8 cellular contexts compared by ENCODE assay signal in genomic region chr17:44071198-44071520, GRCh38.
DNase-seq lines count a peak whose midpoint lies in the region; ATAC-seq, FAIRE-seq and TF ChIP-seq lines count a peak whose summit lies in the region.

No MANE protein-coding gene starts in this region.

- peaks cover 21 to 32% of the 10 kb centered on the region in 2 donors for H3K4me1 ChIP-seq in duodenal mucosa (ENCODE audit: control insufficient read depth in 1 of 2, insufficient read depth in 2 of 2, low read length in 2 of 2)

- ATAC-seq in HG02798 (IDR thresholded peaks at IDR 0.05; ENCODE audit: poor library complexity, unreplicated experiment) = no peak

- H3K27me3 ChIP-seq in duodenal mucosa (ENCODE audit: control insufficient read depth in 1 of 2, insufficient read depth in 2 of 2, low read length in 2 of 2) = no peaks in the 10 kb centered on the region

- FAIRE-seq in RCC 7860 (lab: Jason Lieb, UNC) = no peak

- peaks cover 14 to 20% of the 10 kb centered on the region in 2 donors for H3K36me3 ChIP-seq in duodenal mucosa (ENCODE audit: control insufficient read depth in 1 of 2, insufficient read depth in 2 of 2, low read length in 2 of 2)

- H3K27ac ChIP-seq in duodenal mucosa (ENCODE audit: low read depth, low read length) = peak overlapping the region; percentile 87

- DNase-seq in GM12865 (ENCODE audit: low read depth) = no peak
- DNase-seq in NB4 (ENCODE audit: low read depth) = no peak
- peak; percentile 60 for DNase-seq in non-pigmented ciliary epithelial cell (ENCODE audit: low read depth)
- no peak for DNase-seq in NCI-H510A treated with DMSO at 0.1 percent for 48 hours (lab: John Stamatoyannopoulos, UW)
- DNase-seq in RCC 7860 (ENCODE audit: low spot score) = no peak
- DNase-seq in HuH-7 (ENCODE audit: low spot score) = no peak

- peak overlapping the region; percentile 58 for H3K4me3 ChIP-seq in GM12865 (ENCODE audit: low read depth, low read length)
- peak overlapping the region; percentile 84 for H3K4me3 ChIP-seq in NB4 (ENCODE audit: low read depth, low read length)
- H3K4me3 ChIP-seq in duodenal mucosa (ENCODE audit: low read depth in 1 of 2, low read length in 2 of 2) = peak overlapping the region; percentile 88 to 96

- no peaks in the 10 kb centered on the region for H3K9me3 ChIP-seq in duodenal mucosa (ENCODE audit: control insufficient read depth in 1 of 2, low read length in 2 of 2)

- TF ChIP-seq POLR2A in NB4 (IDR thresholded peaks at IDR 0.05; ENCODE audit: extremely low read depth, insufficient read length) = no peak

- H3K9ac ChIP-seq in duodenal mucosa (ENCODE audit: low read depth in 1 of 2, low read length in 2 of 2) = peak overlapping the region; percentile 76 to 84

- no peak for TF ChIP-seq CTCF in GM12865 (IDR thresholded peaks at IDR 0.05; ENCODE audit: insufficient read depth, low read depth, low read length, missing control alignments)
- no peak for TF ChIP-seq CTCF in NB4 (IDR thresholded peaks at IDR 0.05; ENCODE audit: low read depth, low read length)
